ENCODE assay signal across 17 cellular contexts in genomic region chr4:138671606-138672084, GRCh38.
"Had no signal": no experiment of that assay in that cellular context is flagged by ENCODE, and none has a peak within 500 bp of the region (broad histone marks: within the 10 kb centered on the region; RNA-seq: fewer than 3 reads in every experiment).

No MANE protein-coding gene starts in this region.

- DNase-seq: activated CD4-positive, alpha-beta T cell treated with anti-CD3 and anti-CD28 coated beads for 1 hour; activated CD8-positive, alpha-beta memory T cell treated with anti-CD3 and anti-CD28 coated beads for 24 hours; activated CD8-positive, alpha-beta memory T cell treated with anti-CD3 and anti-CD28 coated beads, Interleukin-2, amount 50 U/mL, for 48 hours; activated gamma-delta T cell; activated T-cell treated with anti-CD3 and anti-CD28 coated beads, Interleukin-2, amount 50 U/mL, for 72 hours; adrenal gland; cerebellar nuclear complex; effector CD8-positive, alpha-beta T cell; immature natural killer cell; left ventricle myocardium inferior; mammary epithelial cell; retina; stimulated activated naive CD4-positive, alpha-beta T cell; T1000; WERI-Rb-1 had no signal

- H3K9me3 ChIP-seq: adrenal gland, left ventricle myocardium inferior had no signal

- H3K27me3 ChIP-seq: adrenal gland had no signal

- H3K4me3 ChIP-seq: adrenal gland, left ventricle myocardium inferior had no signal

- H3K27ac ChIP-seq: adrenal gland, WERI-Rb-1 had no signal

- ATAC-seq: activated naive CD4-positive, alpha-beta T cell treated with anti-CD3 and anti-CD28 coated beads, Interleukin-2, amount 50 U/mL, for 72 hours; activated T-cell treated with anti-CD3 and anti-CD28 coated beads, Interleukin-2, amount 50 U/mL, for 72 hours had no signal

- FAIRE-seq: bronchial epithelial cell had no signal

- H3K36me3 ChIP-seq: adrenal gland, left ventricle myocardium inferior, WERI-Rb-1 had no signal
